8 cellular contexts compared by ENCODE assay signal in genomic region chr3:117997201-117998049, GRCh38.
DNase-seq lines count a peak whose midpoint lies in the region; ATAC-seq and TF ChIP-seq lines count a peak whose summit lies in the region.

No MANE protein-coding gene starts in this region.

- H3K27me3 ChIP-seq in WERI-Rb-1 (ENCODE audit: insufficient read depth, low read depth, severe bottlenecking) (peaks cover 63% of the 10 kb centered on the region), ectodermal cell (ENCODE audit: control insufficient read depth, insufficient read depth, low read length, poor library complexity, severe bottlenecking) (peaks cover 18% of the 10 kb centered on the region), liver (ENCODE audit: control insufficient read depth in 4 of 4, insufficient read depth in 4 of 4, low read length in 3 of 4) (peaks cover 0 to 17% (median 3%) of the 10 kb centered on the region in 4 donors)

- H3K9ac ChIP-seq in liver (ENCODE audit: low read depth in 1 of 2, low read length in 2 of 2) = no peak overlapping the region

- H3K4me3 ChIP-seq in WERI-Rb-1 (ENCODE audit: low read depth, low read length) = no peak overlapping the region; the same call in 1 of the 2 replicates
- H3K4me3 ChIP-seq in ectodermal cell (ENCODE audit: insufficient read depth, low read depth, low read length) = peak overlapping the region; percentile 66
- peak overlapping the region in 2 of 3 donors; percentile 36 to 54 for H3K4me3 ChIP-seq in liver (ENCODE audit: low read depth in 1 of 3, low read length in 3 of 3)

- peak; percentile 93 for TF ChIP-seq CTCF in WERI-Rb-1 (IDR thresholded peaks at IDR 0.05; ENCODE audit: low read depth, low read length)
- peak; percentile 72 for TF ChIP-seq CTCF in liver (IDR thresholded peaks at IDR 0.05; ENCODE audit: low read depth, low read length, missing input control)

- H3K4me1 ChIP-seq in ectodermal cell (ENCODE audit: control insufficient read depth, insufficient read depth, low read length) = peaks cover 5% of the 10 kb centered on the region
- H3K4me1 ChIP-seq in liver (ENCODE audit: control insufficient read depth in 4 of 4, insufficient read depth in 4 of 4, low read length in 3 of 4) = peaks cover 8 to 11% (median 9%) of the 10 kb centered on the region in 4 donors

- H3K9me3 ChIP-seq in WERI-Rb-1 (ENCODE audit: severe bottlenecking) = no peaks in the 10 kb centered on the region
- H3K9me3 ChIP-seq in ectodermal cell (ENCODE audit: control insufficient read depth, low read length) = no peaks in the 10 kb centered on the region
- no peaks in the 10 kb centered on the region for H3K9me3 ChIP-seq in liver (ENCODE audit: control insufficient read depth in 4 of 4, low read length in 3 of 4)

- TF ChIP-seq RAD21 in liver (IDR thresholded peaks at IDR 0.05) = peak; percentile 71 to 79

- DNase-seq in AG20443 (ENCODE audit: low spot score) = peak; percentile 86
- peak; percentile 94 for DNase-seq in NCI-H2029 treated with DMSO at 0.1 percent for 48 hours (lab: John Stamatoyannopoulos, UW)
- DNase-seq in WERI-Rb-1 = peak; percentile 66
- DNase-seq in stimulated activated CD4-positive, alpha-beta T cell treated with anti-CD3 and anti-CD28 coated beads, Interleukin-2, amount 100 ng/mL, for 48 hours = peak; percentile 44 to 56

- H3K36me3 ChIP-seq in WERI-Rb-1 = no peaks in the 10 kb centered on the region
- H3K36me3 ChIP-seq in ectodermal cell (ENCODE audit: control insufficient read depth, insufficient read depth, low read length) = no peaks in the 10 kb centered on the region
- H3K36me3 ChIP-seq in liver (ENCODE audit: control insufficient read depth in 4 of 4, insufficient read depth in 3 of 4, low read depth in 1 of 4, low read length in 3 of 4) = no peaks in the 10 kb centered on the region

- WGBS in ectodermal cell, 2 experiments = 6% methylated on average over 48 of the region's 48 CpGs
- WGBS in liver = 3% methylated on average over 48 of the region's 48 CpGs

- ATAC-seq in GM18909 (IDR thresholded peaks at IDR 0.05; ENCODE audit: poor library complexity, unreplicated experiment) = peak; percentile 96
- peak; percentile 95 for ATAC-seq in HG03097 (IDR thresholded peaks at IDR 0.05; ENCODE audit: low FRiP score, unreplicated experiment)

- no peak overlapping the region for H3K27ac ChIP-seq in WERI-Rb-1
- no peak overlapping the region for H3K27ac ChIP-seq in ectodermal cell (ENCODE audit: insufficient read depth, low read depth, low read length, poor library complexity, severe bottlenecking)
- H3K27ac ChIP-seq in liver (ENCODE audit: low read depth in 1 of 2, low read length in 2 of 2) = no peak overlapping the region

TF ChIP-seq in liver, 16 proteins besides CTCF, POLR2A, EP300 and RAD21:
- TF ChIP-seq ZBTB33 (IDR thresholded peaks at IDR 0.05) = no peak
- no peak for TF ChIP-seq REST (IDR thresholded peaks at IDR 0.05)
- no peak for TF ChIP-seq JUND (IDR thresholded peaks at IDR 0.05)
- TF ChIP-seq YY1 (IDR thresholded peaks at IDR 0.05) = no peak
- no peak for TF ChIP-seq EGR1 (IDR thresholded peaks at IDR 0.05; ENCODE audit: low read depth in 2 of 2)
- TF ChIP-seq TAF1 (conservative IDR thresholded peaks at IDR 0.05) = no peak
- TF ChIP-seq FOXA1 (IDR thresholded peaks at IDR 0.05) = no peak
- TF ChIP-seq ATF3 (IDR thresholded peaks at IDR 0.05) = no peak
- no peak for TF ChIP-seq MAX (IDR thresholded peaks at IDR 0.05)
- TF ChIP-seq SP1 (IDR thresholded peaks at IDR 0.05) = no peak
- no peak for TF ChIP-seq FOXA2 (IDR thresholded peaks at IDR 0.05)
- TF ChIP-seq NR2F2 (IDR thresholded peaks at IDR 0.05) = no peak
- TF ChIP-seq HNF4G (IDR thresholded peaks at IDR 0.05) = no peak
- TF ChIP-seq GABPA (IDR thresholded peaks at IDR 0.05 in 1 of 2, conservative IDR thresholded peaks at IDR 0.05 in 1 of 2) = no peak
- TF ChIP-seq RXRA (IDR thresholded peaks at IDR 0.05) = no peak
- TF ChIP-seq HNF4A (conservative IDR thresholded peaks at IDR 0.05) = no peak
